Comparison of ENCODE assay signal across 18 cellular contexts in genomic region chr19:33428627-33429013, GRCh38. TPM values are rescaled to one million over a fixed set of nuclear protein-coding genes. Genes with fewer than 3 reads are reported as not detected.
A peak's percentile ranks its signal among the peaks of the same experiment; 100 is the strongest.
DNase-seq lines count a peak whose midpoint lies in the region; ATAC-seq and TF ChIP-seq lines count a peak whose summit lies in the region.
"Had no signal": no experiment of that assay in that cellular context is flagged by ENCODE, and none has a peak within 500 bp of the region (broad histone marks: within the 10 kb centered on the region; RNA-seq: fewer than 3 reads in every experiment).

No MANE protein-coding gene starts in this region.

- H3K4me3 ChIP-seq in NT2/D1 (ENCODE audit: insufficient read length, low read depth) (no peak overlapping the region), left lung (no peak overlapping the region), upper lobe of right lung (no peak overlapping the region)
- H3K4me3 ChIP-seq: GM12878, SJCRH30 had no signal

- DNase-seq in left cardiac atrium, result peak; percentile 3
- DNase-seq in Right ventricle myocardium inferior (ENCODE audit: missing footprints), result no peak
- DNase-seq in NT2/D1 (ENCODE audit: low read depth, low spot score), result no peak
- peak; percentile 10 to 27 for DNase-seq in left lung
- peak; percentile 36 for DNase-seq in upper lobe of right lung
- no peak for DNase-seq in EL
- no peak for DNase-seq in D341Med (ENCODE audit: low spot score)
- DNase-seq: BE2C; CD4-positive, alpha-beta memory T cell; KBM-7; NCI-H1417 treated with DMSO at 0.1 percent for 48 hours; NCI-H1930; NCI-H226; PC-3; RPMI8226; SJCRH30 had no signal

- peak overlapping the region; percentile 18 for H3K9ac ChIP-seq in NT2/D1 (ENCODE audit: insufficient read length, low read depth)

- H3K4me1 ChIP-seq in NT2/D1 (ENCODE audit: insufficient read depth, insufficient read length) (peaks cover 5% of the 10 kb centered on the region), left lung (no peaks in the 10 kb centered on the region), upper lobe of right lung (no peaks in the 10 kb centered on the region)

- ATAC-seq in left cardiac atrium, result no peak
- no peak for ATAC-seq in Right ventricle myocardium inferior
- no peak for ATAC-seq in left lung
- no peak for ATAC-seq in upper lobe of right lung
- ATAC-seq in GM18909 (IDR thresholded peaks at IDR 0.05; ENCODE audit: poor library complexity, unreplicated experiment), result no peak
- ATAC-seq: GM12878, PC-3 had no signal

- TF ChIP-seq CTCF in left lung (IDR thresholded peaks at IDR 0.05) (no peak), upper lobe of right lung (IDR thresholded peaks at IDR 0.05) (no peak)

- H3K9me3 ChIP-seq in NT2/D1 (ENCODE audit: insufficient read depth, low read length) (no peaks in the 10 kb centered on the region), left lung (no peaks in the 10 kb centered on the region), upper lobe of right lung (no peaks in the 10 kb centered on the region)
- H3K9me3 ChIP-seq: BE2C, SJCRH30 had no signal

- H3K27ac ChIP-seq in left lung (no peak overlapping the region), upper lobe of right lung (no peak overlapping the region)
- H3K27ac ChIP-seq: SJCRH30 had no signal

- H3K36me3 ChIP-seq in NT2/D1 (ENCODE audit: insufficient read depth, insufficient read length, low read length) (no peaks in the 10 kb centered on the region), left lung (no peaks in the 10 kb centered on the region), upper lobe of right lung (no peaks in the 10 kb centered on the region)
- H3K36me3 ChIP-seq: BE2C, SJCRH30 had no signal

- H3K27me3 ChIP-seq in NT2/D1 (ENCODE audit: insufficient read depth, insufficient read length) (no peaks in the 10 kb centered on the region), left lung (no peaks in the 10 kb centered on the region), upper lobe of right lung (no peaks in the 10 kb centered on the region)
- H3K27me3 ChIP-seq: BE2C, SJCRH30 had no signal

- intact Hi-C loops in left cardiac atrium (cut with DNase I) (no loop called here), Right ventricle myocardium inferior (cut with DNase I) (no loop called here), left lung (cut with DNase I) (no loop called here), upper lobe of right lung (cut with DNase I) (no loop called here)

RNA-seq across cellular contexts. Expression of gene CEBPG, which starts 55.1 kb away (rescaled TPM):
- total RNA-seq in left cardiac atrium (10 to 100 TPM; 16.6 to 21.0 TPM), Right ventricle myocardium inferior (17.5 TPM), left lung (10 to 100 TPM; 18.3 to 26.4 TPM), upper lobe of right lung (32.3 TPM)

Comparison
In these comparisons a context has a peak if more than half of its experiments do, and no peak if none do; other contexts are left out.
1. DNase-seq: peak in left cardiac atrium (single experiment), left lung (2 of 2) and upper lobe of right lung (single experiment); none in Right ventricle myocardium inferior (single experiment), NT2/D1 (single experiment), EL (single experiment) and D341Med (single experiment).